ENCODE assay signal across 23 cellular contexts in genomic region chr3:181985386-181985785, GRCh38.
"Had no signal": no experiment of that assay in that cellular context is flagged by ENCODE, and none has a peak within 500 bp of the region (broad histone marks: within the 10 kb centered on the region; RNA-seq: fewer than 3 reads in every experiment).

No MANE protein-coding gene starts in this region.

- H3K4me1 ChIP-seq: colonic mucosa, esophagus muscularis mucosa, esophagus squamous epithelium, foreskin keratinocyte, gastrocnemius medialis, gastroesophageal sphincter, heart left ventricle, heart right ventricle had no signal

- H3K27ac ChIP-seq: colonic mucosa, coronary artery, dorsolateral prefrontal cortex, epithelial cell of prostate, esophagus muscularis mucosa, esophagus squamous epithelium, foreskin keratinocyte, gastrocnemius medialis, gastroesophageal sphincter, heart left ventricle, heart right ventricle had no signal

- H3K36me3 ChIP-seq: colonic mucosa, esophagus muscularis mucosa, esophagus squamous epithelium, gastrocnemius medialis, gastroesophageal sphincter, heart left ventricle, heart right ventricle had no signal

- DNase-seq: colonic mucosa; cortex of kidney; dermis blood vessel endothelial cell; dorsolateral prefrontal cortex; effector CD4-positive, alpha-beta T cell; effector CD8-positive, alpha-beta T cell; effector memory CD4-positive, alpha-beta T cell; effector memory CD8-positive, alpha-beta T cell; erythroblast; esophagus squamous epithelium; foreskin fibroblast; foreskin keratinocyte; foreskin melanocyte; gastrocnemius medialis; glutamatergic neuron; head of caudate nucleus; heart left ventricle; heart right ventricle had no signal

- H3K27ac Mint-ChIP-seq: dendritic cell treated with granulocyte-macrophage colony-stimulating factor and Interleukin-4, amounts not matched to agents 40 ng/mL and 50 ng/mL, for 4 days; effector memory CD8-positive, alpha-beta T cell had no signal

- H3K4me3 ChIP-seq: colonic mucosa, coronary artery, dorsolateral prefrontal cortex, esophagus muscularis mucosa, esophagus squamous epithelium, gastrocnemius medialis, gastroesophageal sphincter, heart left ventricle, heart right ventricle had no signal

- H3K9me3 ChIP-seq: colonic mucosa, esophagus muscularis mucosa, gastroesophageal sphincter had no signal

- H3K27me3 ChIP-seq: colonic mucosa, esophagus muscularis mucosa, esophagus squamous epithelium, foreskin keratinocyte, gastrocnemius medialis, gastroesophageal sphincter, heart left ventricle had no signal

- H3K4me3 Mint-ChIP-seq: dendritic cell treated with granulocyte-macrophage colony-stimulating factor and Interleukin-4, amounts not matched to agents 40 ng/mL and 50 ng/mL, for 4 days; effector memory CD8-positive, alpha-beta T cell had no signal

- H3K27me3 Mint-ChIP-seq: dendritic cell treated with granulocyte-macrophage colony-stimulating factor and Interleukin-4, amounts not matched to agents 40 ng/mL and 50 ng/mL, for 4 days; effector memory CD8-positive, alpha-beta T cell had no signal
